In genomic region chr10:88893611-88894010, GRCh38 we compare ENCODE assay signal across 16 cellular contexts. TPM values are rescaled to one million over a fixed set of nuclear protein-coding genes. Genes with fewer than 3 reads are reported as not detected.
A peak's percentile ranks its signal among the peaks of the same experiment; 100 is the strongest.
DNase-seq lines count a peak whose midpoint lies in the region; TF ChIP-seq lines count a peak whose summit lies in the region.
"Had no signal": no experiment of that assay in that cellular context is flagged by ENCODE, and none has a peak within 500 bp of the region (broad histone marks: within the 10 kb centered on the region; RNA-seq: fewer than 3 reads in every experiment).

No MANE protein-coding gene starts in this region.

- intact Hi-C loops in transverse colon (cut with DNase I; ENCODE audit: low total_unique reads) (no loop called here), esophagus muscularis mucosa (cut with DNase I) (no loop called here)

- WGBS in transverse colon (ENCODE audit: low coverage in 1 of 2), 2 donors: 64 to 89% methylated on average over 2 to 3 of the region's 3 CpGs
- WGBS in esophagus muscularis mucosa: 62% methylated on average over 3 of the region's 3 CpGs

- no peaks in the 10 kb centered on the region for H3K27me3 ChIP-seq in adipocyte (replicated peaks; ENCODE audit: control insufficient read depth, insufficient read depth, low read length)
- no peaks in the 10 kb centered on the region for H3K27me3 ChIP-seq in transverse colon
- no peaks in the 10 kb centered on the region for H3K27me3 ChIP-seq in esophagus muscularis mucosa

- in situ Hi-C loops in transverse colon (cut with MboI; ENCODE audit: low pct_ligation_motif_present in 1 of 4, low pct_unique_long_range_greater_than_20kb in 1 of 4, low sequenced_read_pairs in 3 of 4): no loop called here

- H3K27ac ChIP-seq in transverse colon (peak overlapping the region; percentile 84 to 87 (median 86)), substantia nigra (ENCODE audit: low read depth, low read length, poor library complexity, severe bottlenecking) (no peak overlapping the region), esophagus muscularis mucosa (replicated peaks in 1 of 4) (peak overlapping the region in 2 of 4 donors; percentile 19 to 24)

- peak overlapping the region; percentile 75 for H3K9ac ChIP-seq in adipocyte (ENCODE audit: low read length)

- H3K36me3 ChIP-seq in adipocyte (ENCODE audit: control insufficient read depth, insufficient read depth, low read length, severe bottlenecking): no peaks in the 10 kb centered on the region
- H3K36me3 ChIP-seq in transverse colon: no peaks in the 10 kb centered on the region
- no peaks in the 10 kb centered on the region for H3K36me3 ChIP-seq in esophagus muscularis mucosa

- TF ChIP-seq EP300 in transverse colon (IDR thresholded peaks at IDR 0.05; ENCODE audit: low read depth) (no peak), esophagus muscularis mucosa (IDR thresholded peaks at IDR 0.05) (no peak)

- H3K4me3 ChIP-seq in adipocyte (ENCODE audit: low read length): peak overlapping the region; percentile 64
- no peak overlapping the region for H3K4me3 ChIP-seq in transverse colon
- no peak overlapping the region for H3K4me3 ChIP-seq in esophagus muscularis mucosa

- H3K9me3 ChIP-seq in adipocyte (ENCODE audit: control insufficient read depth, low read length) (no peaks in the 10 kb centered on the region), transverse colon (no peaks in the 10 kb centered on the region), esophagus muscularis mucosa (no peaks in the 10 kb centered on the region)

- H3K4me1 ChIP-seq in adipocyte (ENCODE audit: control insufficient read depth, insufficient read depth, low read length): peaks cover 95% of the 10 kb centered on the region
- peaks cover 18 to 77% (median 40%) of the 10 kb centered on the region in 4 donors for H3K4me1 ChIP-seq in transverse colon
- peaks cover 11 to 44% (median 24%) of the 10 kb centered on the region in 4 donors for H3K4me1 ChIP-seq in esophagus muscularis mucosa

- TF ChIP-seq CTCF in transverse colon (IDR thresholded peaks at IDR 0.05): no peak
- TF ChIP-seq CTCF in esophagus muscularis mucosa (IDR thresholded peaks at IDR 0.05): no peak

- DNase-seq in GM04503 (ENCODE audit: low read depth): peak; percentile 83
- no peak for DNase-seq in adipocyte (ENCODE audit: low read depth)
- DNase-seq in iris pigment epithelial cell (ENCODE audit: low read depth): peak; percentile 66
- DNase-seq in transverse colon: no peak
- no peak for DNase-seq in substantia nigra (lab: John Stamatoyannopoulos, UW)
- no peak for DNase-seq in GOT3 (lab: John Stamatoyannopoulos, UW)
- no peak for DNase-seq in esophagus muscularis mucosa (ENCODE audit: extremely low spot score)
- DNase-seq: activated naive CD4-positive, alpha-beta T cell treated with Interleukin-2 at 50 U/mL for 16 hours; head of caudate nucleus; KBM-7; NCI-H2081; NCI-H510A; T-cell had no signal

- TF ChIP-seq POLR2A in transverse colon (IDR thresholded peaks at IDR 0.05): no peak
- no peak for TF ChIP-seq POLR2A in esophagus muscularis mucosa (IDR thresholded peaks at IDR 0.05; ENCODE audit: low read depth)

RNA-seq across cellular contexts. Expression of gene STAMBPL1, which starts 13.6 kb away (rescaled TPM):
- 100 to 1,000 TPM in 3 of 4 donors, 10 to 100 TPM in 1; 74.8 to 176 (median 134) TPM for total RNA-seq in transverse colon
- 10 to 100 TPM in 3 of 4 donors, 1 to 10 TPM in 1; 8.6 to 27.4 (median 14.7) TPM for total RNA-seq in esophagus muscularis mucosa

RNA-seq across cellular contexts. Expression of gene ANKRD22, which starts 42.0 kb away (rescaled TPM):
- 10 to 100 TPM in 1 of 4 donors, 1 to 10 TPM in 2, not detected in 1; 3.0 to 12.2 (median 6.1) TPM for total RNA-seq in transverse colon
- not detected for total RNA-seq in esophagus muscularis mucosa
- total RNA-seq: H4, osteocyte, skeletal muscle tissue, T-cell had no signal

RNA-seq across cellular contexts. Expression of gene ACTA2, which starts 59.0 kb away (rescaled TPM):
- total RNA-seq in transverse colon: 1,000 to 10,000 TPM in 1 of 4 donors, 100 to 1,000 TPM in 3; 403 to 1,827 (median 457) TPM
- total RNA-seq in esophagus muscularis mucosa: 1,000 to 10,000 TPM; 6,391 to 8,723 (median 8,539) TPM

Comparison
In these comparisons a context has a peak if more than half of its experiments do, and no peak if none do; other contexts are left out.
1. DNase-seq: peak in GM04503 (single experiment) and iris pigment epithelial cell (single experiment); none in adipocyte (single experiment), transverse colon (single experiment), substantia nigra (0 of 49), GOT3 (single experiment) and esophagus muscularis mucosa (single experiment).